In genomic region chrX:153971124-153971631, GRCh38 we compare ENCODE assay signal across 1 cellular context.
A peak's percentile ranks its signal among the peaks of the same experiment; 100 is the strongest.
TF ChIP-seq lines count a peak whose summit lies in the region.

No MANE protein-coding gene starts in this region.

TF ChIP-seq in HEK293, 187 proteins besides CTCF, POLR2A, EP300 and RAD21 (continued from another document and continues in another):
- TF ChIP-seq PRDM4 (tag by site-specific recombination; IDR thresholded peaks at IDR 0.05): no peak
- TF ChIP-seq REST (tag by site-specific recombination; IDR thresholded peaks at IDR 0.05): no peak
- TF ChIP-seq ZNF488 (tag by site-specific recombination; IDR thresholded peaks at IDR 0.05): no peak
- no peak for TF ChIP-seq GFI1B (tag by site-specific recombination; IDR thresholded peaks at IDR 0.05)
- no peak for TF ChIP-seq ZNF623 (tag by site-specific recombination; IDR thresholded peaks at IDR 0.05)
- peak; percentile 15; the same call in 1 of the 2 replicates for TF ChIP-seq ZNF645 (tag by site-specific recombination; IDR thresholded peaks at IDR 0.05)
- no peak; the same call in 1 of the 2 replicates for TF ChIP-seq ZNF639 (tag by site-specific recombination; IDR thresholded peaks at IDR 0.05)
- no peak for TF ChIP-seq ZNF473 (tag by site-specific recombination; IDR thresholded peaks at IDR 0.05)
- no peak for TF ChIP-seq PRDM1 (tag by site-specific recombination; IDR thresholded peaks at IDR 0.05)
- TF ChIP-seq ZNF140 (tag by site-specific recombination; IDR thresholded peaks at IDR 0.05): no peak
- no peak for TF ChIP-seq ZNF660 (tag by site-specific recombination; IDR thresholded peaks at IDR 0.05)
- no peak for TF ChIP-seq ZNF768 (tag by site-specific recombination; IDR thresholded peaks at IDR 0.05)
- no peak for TF ChIP-seq HIC1 (tag by site-specific recombination; IDR thresholded peaks at IDR 0.05)
- TF ChIP-seq YY1 (tag by site-specific recombination; IDR thresholded peaks at IDR 0.05): no peak
- no peak for TF ChIP-seq ZNF416 (tag by site-specific recombination; IDR thresholded peaks at IDR 0.05)
- TF ChIP-seq ZNF138 (tag by site-specific recombination; IDR thresholded peaks at IDR 0.05; ENCODE audit: borderline replicate concordance): no peak
- peak; percentile 88 for TF ChIP-seq ZNF76 (tag by site-specific recombination; IDR thresholded peaks at IDR 0.05; ENCODE audit: borderline replicate concordance, low read depth)
- TF ChIP-seq ZIC2 (tag by site-specific recombination; IDR thresholded peaks at IDR 0.05): no peak
- TF ChIP-seq EGR2 (tag by site-specific recombination; IDR thresholded peaks at IDR 0.05; ENCODE audit: low read depth): peak; percentile 51
- no peak for TF ChIP-seq REPIN1 (tag by site-specific recombination; IDR thresholded peaks at IDR 0.05; ENCODE audit: low read depth)
- peak; percentile 93 for TF ChIP-seq ZNF341 (tag by site-specific recombination; IDR thresholded peaks at IDR 0.05; ENCODE audit: low read depth)
- TF ChIP-seq ZBTB6 (tag by site-specific recombination; IDR thresholded peaks at IDR 0.05): no peak
- no peak for TF ChIP-seq ZNF510 (tag by site-specific recombination; IDR thresholded peaks at IDR 0.05; ENCODE audit: insufficient replicate concordance)
- no peak for TF ChIP-seq ZNF175 (tag by site-specific recombination; IDR thresholded peaks at IDR 0.05)
- TF ChIP-seq ZNF169 (tag by site-specific recombination; IDR thresholded peaks at IDR 0.05): no peak
- no peak for TF ChIP-seq ZNF600 (tag by site-specific recombination; IDR thresholded peaks at IDR 0.05)
- peak; percentile 67; the same call in 1 of the 2 replicates for TF ChIP-seq ZSCAN30 (tag by site-specific recombination; IDR thresholded peaks at IDR 0.05)
- TF ChIP-seq WT1 (tag by site-specific recombination; IDR thresholded peaks at IDR 0.05): peak; percentile 8; the same call in 1 of the 2 replicates
- TF ChIP-seq GLI2 (tag by site-specific recombination; IDR thresholded peaks at IDR 0.05; ENCODE audit: borderline replicate concordance, low read depth): no peak
- no peak for TF ChIP-seq ZNF585B (tag by site-specific recombination; IDR thresholded peaks at IDR 0.05)
- no peak for TF ChIP-seq ZNF292 (tag by site-specific recombination; IDR thresholded peaks at IDR 0.05; ENCODE audit: borderline replicate concordance, low read depth)
- TF ChIP-seq ZNF664 (tag by site-specific recombination; IDR thresholded peaks at IDR 0.05): no peak
- TF ChIP-seq ZBTB20 (tag by site-specific recombination; IDR thresholded peaks at IDR 0.05): peak; percentile 96
- TF ChIP-seq KLF10 (tag by site-specific recombination; IDR thresholded peaks at IDR 0.05): no peak; the same call in 1 of the 2 replicates
- TF ChIP-seq ZNF777 (tag by site-specific recombination; IDR thresholded peaks at IDR 0.05; ENCODE audit: borderline replicate concordance): peak; percentile 63; the same call in 1 of the 2 replicates
- TF ChIP-seq ZNF366 (tag by site-specific recombination; conservative IDR thresholded peaks at IDR 0.05): no peak
- TF ChIP-seq ZNF335 (tag by site-specific recombination; conservative IDR thresholded peaks at IDR 0.05): peak; percentile 84
- TF ChIP-seq ZNF239 (tag by site-specific recombination; IDR thresholded peaks at IDR 0.05): no peak
- no peak for TF ChIP-seq ZNF362 (tag by site-specific recombination; IDR thresholded peaks at IDR 0.05)
- no peak for TF ChIP-seq KLF9 (tag by site-specific recombination; IDR thresholded peaks at IDR 0.05; ENCODE audit: low read depth)
- no peak for TF ChIP-seq ZBTB8A (tag by site-specific recombination; IDR thresholded peaks at IDR 0.05)
- no peak for TF ChIP-seq ZNF544 (tag by site-specific recombination; IDR thresholded peaks at IDR 0.05)
- peak; percentile 98 for TF ChIP-seq ZBTB11 (tag by site-specific recombination; conservative IDR thresholded peaks at IDR 0.05; ENCODE audit: low read depth)
- TF ChIP-seq ZNF701 (tag by site-specific recombination; IDR thresholded peaks at IDR 0.05): no peak
- no peak for TF ChIP-seq FEZF1 (tag by site-specific recombination; IDR thresholded peaks at IDR 0.05)
- TF ChIP-seq ZNF214 (tag by site-specific recombination; IDR thresholded peaks at IDR 0.05; ENCODE audit: borderline replicate concordance): no peak
- TF ChIP-seq ZNF248 (tag by site-specific recombination; IDR thresholded peaks at IDR 0.05): no peak
- no peak for TF ChIP-seq ZNF629 (tag by site-specific recombination; IDR thresholded peaks at IDR 0.05)
- TF ChIP-seq HOXC10 (CRISPR knock-in tag; IDR thresholded peaks at IDR 0.05): no peak
